ENCODE assay signal across 21 cellular contexts in genomic region chr15:92018535-92019239, GRCh38.
DNase-seq lines count a peak whose midpoint lies in the region; ATAC-seq, FAIRE-seq and TF ChIP-seq lines count a peak whose summit lies in the region.
"Had no signal": no experiment of that assay in that cellular context is flagged by ENCODE, and none has a peak within 500 bp of the region (broad histone marks: within the 10 kb centered on the region; RNA-seq: fewer than 3 reads in every experiment).

No MANE protein-coding gene starts in this region.

- intact Hi-C loops in Right ventricle myocardium superior (cut with DNase I) (no loop called here), cardiac septum (cut with DNase I) (no loop called here), heart right ventricle (cut with DNase I) (loop anchor here in 1 of 10 donors (5.0 kb wide), 1 partner anchor 39 kb away; no protein-coding TSS in a partner anchor)

- no peak for FAIRE-seq in frontal cortex (lab: Jason Lieb, UNC)
- FAIRE-seq: GM12891 had no signal

- 62 to 77% methylated on average over 13 of the region's 13 CpGs for WGBS in heart right ventricle, 2 donors

- DNase-seq in Right ventricle myocardium superior (no peak), cardiac septum (ENCODE audit: low spot score) (no peak), NCI-H748 treated with DMSO at 0.1 percent for 48 hours (lab: John Stamatoyannopoulos, UW) (peak; percentile 6), heart right ventricle (no peak), cortex of kidney (lab: John Stamatoyannopoulos, UW) (no peak), DMS153 treated with DMSO at 0.1 percent for 48 hours (lab: John Stamatoyannopoulos, UW; ENCODE audit: unreplicated experiment) (no peak), frontal cortex (ENCODE audit: low spot score in 2 of 2) (no peak), inferior parietal cortex (ENCODE audit: extremely low spot score) (no peak)
- DNase-seq: activated CD8-positive, alpha-beta T cell treated with anti-CD3 and anti-CD28 coated beads for 36 hours; CD4-positive, CD25-positive, alpha-beta regulatory T cell; DMS153; dorsolateral prefrontal cortex; GM23248; IMR-90; left lung; posterior cingulate gyrus; stimulated activated naive CD4-positive, alpha-beta T cell treated with Interleukin-2 at 50 U/mL for 16 hours; thyroid gland had no signal

- H3K36me3 ChIP-seq in heart right ventricle: no peaks in the 10 kb centered on the region
- H3K36me3 ChIP-seq: cardiac muscle cell, gastroesophageal sphincter, left lung, thyroid gland had no signal

- no peak overlapping the region for H3K27ac ChIP-seq in heart right ventricle
- H3K27ac ChIP-seq: cardiac muscle cell, dorsolateral prefrontal cortex, gastroesophageal sphincter, GM23248, left lung, thyroid gland had no signal

- ATAC-seq in Right ventricle myocardium superior (ENCODE audit: poor library complexity) (peak; percentile 72), heart right ventricle (peak in 7 of 8 donors; percentile 40 to 91 (median 85))
- ATAC-seq: activated CD8-positive, alpha-beta T cell treated with anti-CD3 and anti-CD28 coated beads for 36 hours; gastroesophageal sphincter had no signal

- no peaks in the 10 kb centered on the region for H3K9me3 ChIP-seq in heart right ventricle
- H3K9me3 ChIP-seq: gastroesophageal sphincter, left lung, thyroid gland had no signal

- peaks cover 17 to 78% (median 53%) of the 10 kb centered on the region in 9 donors for H3K4me1 ChIP-seq in heart right ventricle

- no peaks in the 10 kb centered on the region for H3K27me3 ChIP-seq in heart right ventricle
- H3K27me3 ChIP-seq: cardiac muscle cell, dorsolateral prefrontal cortex, gastroesophageal sphincter, left lung, thyroid gland had no signal

- no peak for TF ChIP-seq CTCF in heart right ventricle (IDR thresholded peaks at IDR 0.05)

- H3K4me3 ChIP-seq in heart right ventricle: no peak overlapping the region
- H3K4me3 ChIP-seq: cardiac muscle cell, dorsolateral prefrontal cortex, gastroesophageal sphincter, GM23248, left lung, thyroid gland had no signal
